Comparison of ENCODE assay signal across 3 cellular contexts in genomic region chr18:9931679-9932078, GRCh38.
TF ChIP-seq lines count a peak whose summit lies in the region.

No MANE protein-coding gene starts in this region.

TF ChIP-seq in IMR-90, 13 proteins besides CTCF, POLR2A, EP300 and RAD21:
- TF ChIP-seq MXI1 (IDR thresholded peaks at IDR 0.05; ENCODE audit: borderline replicate concordance, low read depth, low read length) = no peak
- TF ChIP-seq CEBPB (IDR thresholded peaks at IDR 0.05; ENCODE audit: low read depth, low read length) = peak; percentile 82

TF ChIP-seq in WTC11, 78 proteins besides CTCF, POLR2A, EP300 and RAD21:
- TF ChIP-seq FOXP1 (CRISPR knock-in tag; IDR thresholded peaks at IDR 0.05; ENCODE audit: borderline replicate concordance) (no peak), TP53 (CRISPR knock-in tag; IDR thresholded peaks at IDR 0.05) (no peak), E2F1 (CRISPR knock-in tag; IDR thresholded peaks at IDR 0.05) (no peak), ATF3 (CRISPR knock-in tag; conservative IDR thresholded peaks at IDR 0.05) (no peak), ELF4 (CRISPR knock-in tag; IDR thresholded peaks at IDR 0.05; ENCODE audit: low read depth) (no peak), GTF2I (CRISPR knock-in tag; conservative IDR thresholded peaks at IDR 0.05) (no peak), GRHL2 (CRISPR knock-in tag; IDR thresholded peaks at IDR 0.05; ENCODE audit: insufficient replicate concordance, severe bottlenecking) (no peak)
- TF ChIP-seq, protein P1, sequence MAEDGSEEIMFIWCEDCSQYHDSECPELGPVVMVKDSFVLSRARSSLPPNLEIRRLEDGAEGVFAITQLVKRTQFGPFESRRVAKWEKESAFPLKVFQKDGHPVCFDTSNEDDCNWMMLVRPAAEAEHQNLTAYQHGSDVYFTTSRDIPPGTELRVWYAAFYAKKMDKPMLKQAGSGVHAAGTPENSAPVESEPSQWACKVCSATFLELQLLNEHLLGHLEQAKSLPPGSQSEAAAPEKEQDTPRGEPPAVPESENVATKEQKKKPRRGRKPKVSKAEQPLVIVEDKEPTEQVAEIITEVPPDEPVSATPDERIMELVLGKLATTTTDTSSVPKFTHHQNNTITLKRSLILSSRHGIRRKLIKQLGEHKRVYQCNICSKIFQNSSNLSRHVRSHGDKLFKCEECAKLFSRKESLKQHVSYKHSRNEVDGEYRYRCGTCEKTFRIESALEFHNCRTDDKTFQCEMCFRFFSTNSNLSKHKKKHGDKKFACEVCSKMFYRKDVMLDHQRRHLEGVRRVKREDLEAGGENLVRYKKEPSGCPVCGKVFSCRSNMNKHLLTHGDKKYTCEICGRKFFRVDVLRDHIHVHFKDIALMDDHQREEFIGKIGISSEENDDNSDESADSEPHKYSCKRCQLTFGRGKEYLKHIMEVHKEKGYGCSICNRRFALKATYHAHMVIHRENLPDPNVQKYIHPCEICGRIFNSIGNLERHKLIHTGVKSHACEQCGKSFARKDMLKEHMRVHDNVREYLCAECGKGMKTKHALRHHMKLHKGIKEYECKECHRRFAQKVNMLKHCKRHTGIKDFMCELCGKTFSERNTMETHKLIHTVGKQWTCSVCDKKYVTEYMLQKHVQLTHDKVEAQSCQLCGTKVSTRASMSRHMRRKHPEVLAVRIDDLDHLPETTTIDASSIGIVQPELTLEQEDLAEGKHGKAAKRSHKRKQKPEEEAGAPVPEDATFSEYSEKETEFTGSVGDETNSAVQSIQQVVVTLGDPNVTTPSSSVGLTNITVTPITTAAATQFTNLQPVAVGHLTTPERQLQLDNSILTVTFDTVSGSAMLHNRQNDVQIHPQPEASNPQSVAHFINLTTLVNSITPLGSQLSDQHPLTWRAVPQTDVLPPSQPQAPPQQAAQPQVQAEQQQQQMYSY (CRISPR knock-in tag; IDR thresholded peaks at IDR 0.05) = no peak
- TF ChIP-seq, protein P2, sequence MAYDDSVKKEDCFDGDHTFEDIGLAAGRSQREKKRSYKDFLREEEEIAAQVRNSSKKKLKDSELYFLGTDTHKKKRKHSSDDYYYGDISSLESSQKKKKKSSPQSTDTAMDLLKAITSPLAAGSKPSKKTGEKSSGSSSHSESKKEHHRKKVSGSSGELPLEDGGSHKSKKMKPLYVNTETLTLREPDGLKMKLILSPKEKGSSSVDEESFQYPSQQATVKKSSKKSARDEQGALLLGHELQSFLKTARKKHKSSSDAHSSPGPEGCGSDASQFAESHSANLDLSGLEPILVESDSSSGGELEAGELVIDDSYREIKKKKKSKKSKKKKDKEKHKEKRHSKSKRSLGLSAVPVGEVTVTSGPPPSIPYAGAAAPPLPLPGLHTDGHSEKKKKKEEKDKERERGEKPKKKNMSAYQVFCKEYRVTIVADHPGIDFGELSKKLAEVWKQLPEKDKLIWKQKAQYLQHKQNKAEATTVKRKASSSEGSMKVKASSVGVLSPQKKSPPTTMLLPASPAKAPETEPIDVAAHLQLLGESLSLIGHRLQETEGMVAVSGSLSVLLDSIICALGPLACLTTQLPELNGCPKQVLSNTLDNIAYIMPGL (CRISPR knock-in tag; IDR thresholded peaks at IDR 0.05) = no peak
TF ChIP-seq in WTC11: peak in this region for 0.

TF ChIP-seq in HepG2, 621 proteins besides CTCF, POLR2A, EP300 and RAD21:
- TF ChIP-seq SOX13 (IDR thresholded peaks at IDR 0.05) (no peak), SOX13 (CRISPR knock-in tag; conservative IDR thresholded peaks at IDR 0.05 in 1 of 2, IDR thresholded peaks at IDR 0.05 in 1 of 2) (peak in 1 of 2 experiments; percentile 23; a peak in 1 of 4 replicates), ZMYM4 (CRISPR knock-in tag; IDR thresholded peaks at IDR 0.05) (peak; percentile 28; the same call in 1 of the 2 replicates), POGZ (CRISPR knock-in tag; IDR thresholded peaks at IDR 0.05) (peak; percentile 60; the same call in 1 of the 2 replicates), NR2F6 (IDR thresholded peaks at IDR 0.05) (no peak; the same call in 1 of the 2 replicates), NR2F6 (CRISPR knock-in tag; IDR thresholded peaks at IDR 0.05) (peak; percentile 69), GATAD2A (CRISPR knock-in tag; IDR thresholded peaks at IDR 0.05) (peak; percentile 37; the same call in 1 of the 2 replicates), CEBPG (CRISPR knock-in tag; IDR thresholded peaks at IDR 0.05) (peak; percentile 89), FOXP1 (IDR thresholded peaks at IDR 0.05) (no peak), FOXP1 (CRISPR knock-in tag; IDR thresholded peaks at IDR 0.05) (0 out of 2 replicates have a peak, but pooled peaks have one; percentile 34), KAT8 (CRISPR knock-in tag; IDR thresholded peaks at IDR 0.05) (0 out of 2 replicates have a peak, but pooled peaks have one; percentile 20), TBX2 (CRISPR knock-in tag; IDR thresholded peaks at IDR 0.05; ENCODE audit: borderline replicate concordance) (0 out of 2 replicates have a peak, but pooled peaks have one; percentile 21), CEBPB (IDR thresholded peaks at IDR 0.05; ENCODE audit: borderline replicate concordance, low read depth, low read length) (peak; percentile 88), SAP130 (CRISPR knock-in tag; IDR thresholded peaks at IDR 0.05; ENCODE audit: low read depth) (0 out of 2 replicates have a peak, but pooled peaks have one; percentile 28), TEAD2 (CRISPR knock-in tag; IDR thresholded peaks at IDR 0.05) (no peak), KLF13 (CRISPR knock-in tag; IDR thresholded peaks at IDR 0.05) (no peak), DR1 (CRISPR knock-in tag; IDR thresholded peaks at IDR 0.05) (no peak), SOX6 (IDR thresholded peaks at IDR 0.05) (no peak), SOX6 (CRISPR knock-in tag; IDR thresholded peaks at IDR 0.05) (peak; percentile 10; the same call in 1 of the 2 replicates), CREM (IDR thresholded peaks at IDR 0.05) (0 out of 2 replicates have a peak, but pooled peaks have one; percentile 27), CREM (CRISPR knock-in tag; IDR thresholded peaks at IDR 0.05) (no peak), NFKBIZ (CRISPR knock-in tag; IDR thresholded peaks at IDR 0.05) (no peak), RCOR2 (CRISPR knock-in tag; IDR thresholded peaks at IDR 0.05) (0 out of 2 replicates have a peak, but pooled peaks have one; percentile 32), HOMEZ (CRISPR knock-in tag; IDR thresholded peaks at IDR 0.05; ENCODE audit: low read depth) (peak; percentile 52; the same call in 1 of the 2 replicates)
- TF ChIP-seq, protein P3, sequence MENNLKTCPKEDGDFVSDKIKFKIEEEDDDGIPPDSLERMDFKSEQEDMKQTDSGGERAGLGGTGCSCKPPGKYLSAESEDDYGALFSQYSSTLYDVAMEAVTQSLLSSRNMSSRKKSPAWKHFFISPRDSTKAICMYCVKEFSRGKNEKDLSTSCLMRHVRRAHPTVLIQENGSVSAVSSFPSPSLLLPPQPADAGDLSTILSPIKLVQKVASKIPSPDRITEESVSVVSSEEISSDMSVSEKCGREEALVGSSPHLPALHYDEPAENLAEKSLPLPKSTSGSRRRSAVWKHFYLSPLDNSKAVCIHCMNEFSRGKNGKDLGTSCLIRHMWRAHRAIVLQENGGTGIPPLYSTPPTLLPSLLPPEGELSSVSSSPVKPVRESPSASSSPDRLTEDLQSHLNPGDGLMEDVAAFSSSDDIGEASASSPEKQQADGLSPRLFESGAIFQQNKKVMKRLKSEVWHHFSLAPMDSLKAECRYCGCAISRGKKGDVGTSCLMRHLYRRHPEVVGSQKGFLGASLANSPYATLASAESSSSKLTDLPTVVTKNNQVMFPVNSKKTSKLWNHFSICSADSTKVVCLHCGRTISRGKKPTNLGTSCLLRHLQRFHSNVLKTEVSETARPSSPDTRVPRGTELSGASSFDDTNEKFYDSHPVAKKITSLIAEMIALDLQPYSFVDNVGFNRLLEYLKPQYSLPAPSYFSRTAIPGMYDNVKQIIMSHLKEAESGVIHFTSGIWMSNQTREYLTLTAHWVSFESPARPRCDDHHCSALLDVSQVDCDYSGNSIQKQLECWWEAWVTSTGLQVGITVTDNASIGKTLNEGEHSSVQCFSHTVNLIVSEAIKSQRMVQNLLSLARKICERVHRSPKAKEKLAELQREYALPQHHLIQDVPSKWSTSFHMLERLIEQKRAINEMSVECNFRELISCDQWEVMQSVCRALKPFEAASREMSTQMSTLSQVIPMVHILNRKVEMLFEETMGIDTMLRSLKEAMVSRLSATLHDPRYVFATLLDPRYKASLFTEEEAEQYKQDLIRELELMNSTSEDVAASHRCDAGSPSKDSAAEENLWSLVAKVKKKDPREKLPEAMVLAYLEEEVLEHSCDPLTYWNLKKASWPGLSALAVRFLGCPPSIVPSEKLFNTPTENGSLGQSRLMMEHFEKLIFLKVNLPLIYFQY (CRISPR knock-in tag; IDR thresholded peaks at IDR 0.05; ENCODE audit: borderline replicate concordance) = peak; percentile 29; the same call in 1 of the 2 replicates
- TF ChIP-seq, protein P4, sequence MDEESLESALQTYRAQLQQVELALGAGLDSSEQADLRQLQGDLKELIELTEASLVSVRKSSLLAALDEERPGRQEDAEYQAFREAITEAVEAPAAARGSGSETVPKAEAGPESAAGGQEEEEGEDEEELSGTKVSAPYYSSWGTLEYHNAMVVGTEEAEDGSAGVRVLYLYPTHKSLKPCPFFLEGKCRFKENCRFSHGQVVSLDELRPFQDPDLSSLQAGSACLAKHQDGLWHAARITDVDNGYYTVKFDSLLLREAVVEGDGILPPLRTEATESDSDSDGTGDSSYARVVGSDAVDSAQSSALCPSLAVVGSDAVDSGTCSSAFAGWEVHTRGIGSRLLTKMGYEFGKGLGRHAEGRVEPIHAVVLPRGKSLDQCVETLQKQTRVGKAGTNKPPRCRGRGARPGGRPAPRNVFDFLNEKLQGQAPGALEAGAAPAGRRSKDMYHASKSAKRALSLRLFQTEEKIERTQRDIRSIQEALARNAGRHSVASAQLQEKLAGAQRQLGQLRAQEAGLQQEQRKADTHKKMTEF (CRISPR knock-in tag; IDR thresholded peaks at IDR 0.05) = 0 out of 2 replicates have a peak, but pooled peaks have one; percentile 20
